In the genomic region with DNA sequence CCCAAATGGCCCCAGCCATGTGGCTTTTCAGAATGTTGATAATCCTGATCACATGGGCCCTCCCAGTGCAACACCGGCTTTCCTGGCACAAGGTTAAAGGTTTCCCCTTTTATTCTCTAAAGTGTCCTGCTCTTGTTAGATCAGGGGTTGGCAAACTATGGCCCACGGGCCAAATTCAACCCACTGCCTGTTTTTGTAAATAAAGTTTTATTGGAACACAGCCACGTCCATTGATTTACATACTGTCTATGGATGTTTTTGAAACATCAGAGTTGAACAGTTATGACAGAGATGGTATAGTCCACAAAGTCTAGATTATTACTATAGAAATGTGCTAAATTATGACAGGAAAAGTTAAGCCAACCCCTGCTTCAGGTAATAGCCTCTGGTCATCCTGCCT, we compare ENCODE assay signal across 22 cellular contexts.
"Had no signal": no experiment of that assay in that cellular context is flagged by ENCODE, and none has a peak within 500 bp of the region (broad histone marks: within the 10 kb centered on the region; RNA-seq: fewer than 3 reads in every experiment).

No MANE protein-coding gene starts in this region.

- H3K27me3 ChIP-seq: SJSA1 had no signal

- DNase-seq: Karpas-422, KG1, MM.1S, NCI-H1092, NCI-H1105 treated with DMSO at 0.1 percent for 48 hours, NCI-H1436, NCI-H187, NCI-H2029, NCI-H2081 treated with DMSO at 0.1 percent for 48 hours, NCI-H2171, NCI-H226, NCI-H446, NCI-H510A, NCI-H524 treated with DMSO at 0.1 percent for 48 hours, NCI-H69, NCI-H774, Right ventricle myocardium superior, RPMI8226, SIG-M5 had no signal

- H3K9me3 ChIP-seq: SJSA1 had no signal

- H3K27ac ChIP-seq: HL-60, SJSA1, SK-N-MC had no signal

- H3K4me3 ChIP-seq: SJSA1, SK-N-MC had no signal

- H3K4me1 ChIP-seq: SJSA1 had no signal
